ENCODE assay signal across 1 cellular context in the genomic region with DNA sequence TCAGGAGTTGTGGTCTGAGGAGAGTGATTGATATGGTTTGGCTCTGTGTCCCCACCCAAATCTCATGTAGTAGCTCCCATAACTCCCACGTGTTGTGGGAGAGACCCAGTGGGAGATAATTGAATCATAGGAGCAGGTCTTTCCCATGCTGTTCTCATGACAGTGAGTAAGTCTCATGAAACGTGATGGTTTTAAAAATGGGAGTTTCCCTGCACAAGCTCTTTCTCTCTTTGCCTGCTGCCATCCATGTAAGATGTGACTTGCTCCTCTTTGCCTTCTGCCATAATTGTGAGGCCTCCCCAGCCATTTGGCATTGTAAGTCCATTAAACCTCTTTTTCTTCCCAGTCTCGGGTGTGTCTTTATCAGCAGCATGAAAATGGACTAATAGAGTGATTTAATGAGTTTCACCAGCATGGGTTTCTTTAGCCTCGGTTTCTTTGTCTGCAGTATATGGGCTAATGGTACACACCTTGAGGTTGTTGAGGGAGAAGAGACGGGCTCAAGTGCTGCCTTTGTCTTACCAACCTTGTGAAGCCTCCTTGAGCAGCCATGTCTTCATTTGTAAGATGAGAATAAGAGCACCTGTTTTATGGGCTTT. TPM values are rescaled to one million over a fixed set of nuclear protein-coding genes. Genes with fewer than 3 reads are reported as not detected.
"Had no signal": no experiment of that assay in that cellular context is flagged by ENCODE, and none has a peak within 500 bp of the region (broad histone marks: within the 10 kb centered on the region; RNA-seq: fewer than 3 reads in every experiment).

No MANE protein-coding gene starts in this region.

RNA-seq across cellular contexts. Expression of a gene that starts 42.5 kb away (rescaled TPM):
- polyA plus RNA-seq: naive thymus-derived CD4-positive, alpha-beta T cell had no signal
